17 cellular contexts compared by ENCODE assay signal in genomic region chr15:29670266-29670665, GRCh38.
DNase-seq lines count a peak whose midpoint lies in the region; ATAC-seq and TF ChIP-seq lines count a peak whose summit lies in the region.
"Had no signal": no experiment of that assay in that cellular context is flagged by ENCODE, and none has a peak within 500 bp of the region (broad histone marks: within the 10 kb centered on the region; RNA-seq: fewer than 3 reads in every experiment).

No MANE protein-coding gene starts in this region.

- no peak for TF ChIP-seq POLR2A in transverse colon (IDR thresholded peaks at IDR 0.05)

- ATAC-seq in GM19395 (IDR thresholded peaks at IDR 0.05; ENCODE audit: unreplicated experiment) (no peak), GM19023 (IDR thresholded peaks at IDR 0.05; ENCODE audit: unreplicated experiment) (no peak)

- peaks cover 8 to 22% of the 10 kb centered on the region in 2 donors for H3K4me1 ChIP-seq in mucosa of rectum (ENCODE audit: control insufficient read depth in 2 of 2, insufficient read depth in 2 of 2, low read length in 2 of 2)
- H3K4me1 ChIP-seq in transverse colon, result peaks cover 0 to 34% (median 17%) of the 10 kb centered on the region in 4 donors

- TF ChIP-seq EP300 in transverse colon (IDR thresholded peaks at IDR 0.05; ENCODE audit: low read depth), result no peak

- TF ChIP-seq CTCF in brain microvascular endothelial cell (IDR thresholded peaks at IDR 0.05; ENCODE audit: low read depth, low read length, missing control alignments), result no peak
- TF ChIP-seq CTCF in transverse colon (IDR thresholded peaks at IDR 0.05), result no peak

- peak overlapping the region; percentile 86 for H3K27ac ChIP-seq in brain microvascular endothelial cell
- peak overlapping the region; percentile 50 to 69 for H3K27ac ChIP-seq in mucosa of rectum (ENCODE audit: low read depth in 2 of 2, low read length in 2 of 2)
- peak overlapping the region in 3 of 4 donors; percentile 57 to 62 (median 57) for H3K27ac ChIP-seq in transverse colon
- H3K27ac ChIP-seq: suprapubic skin had no signal

- DNase-seq in HT-29 (ENCODE audit: low spot score) (peak; percentile 34), brain microvascular endothelial cell (no peak), transverse colon (no peak), HPDE6-E6E7 (ENCODE audit: extremely low spot score) (no peak)
- DNase-seq: activated B cell treated with CpG ODN at 0.5 μM for 24 hours; C1 segment of cervical spinal cord; DND-41; KG1; NCI-H1092 treated with DMSO at 0.1 percent for 48 hours; NCI-H82; nephron progenitor cell; stimulated activated CD4-positive, alpha-beta T cell treated with anti-CD3 and anti-CD28 coated beads, Interleukin-4, amount 100 ng/mL, for 1 hour; T-helper 1 cell had no signal

- in situ Hi-C loops in brain microvascular endothelial cell (cut with HindIII; ENCODE audit: low pct_ligation_motif_present, low sequenced_read_pairs), result no loop called here
- in situ Hi-C loops in transverse colon (cut with MboI; ENCODE audit: low pct_ligation_motif_present in 1 of 4, low pct_unique_long_range_greater_than_20kb in 1 of 4, low sequenced_read_pairs in 3 of 4), result loop anchor here in 2 of 4 donors (25.0 kb wide), 2 partner anchors 267 to 392 kb away; no protein-coding TSS in a partner anchor

- H3K4me3 ChIP-seq in brain microvascular endothelial cell (ENCODE audit: low read depth, low read length) (no peak overlapping the region), mucosa of rectum (ENCODE audit: low read length in 2 of 2) (no peak overlapping the region), transverse colon (no peak overlapping the region)
- H3K4me3 ChIP-seq: suprapubic skin had no signal

- no peaks in the 10 kb centered on the region for H3K27me3 ChIP-seq in brain microvascular endothelial cell (replicated peaks)
- H3K27me3 ChIP-seq in mucosa of rectum (ENCODE audit: control insufficient read depth in 2 of 2, insufficient read depth in 2 of 2, low read length in 2 of 2), result no peaks in the 10 kb centered on the region
- H3K27me3 ChIP-seq in transverse colon, result peaks cover 9% of the 10 kb centered on the region

- peak overlapping the region in 1 of 2 donors; percentile 33 for H3K9ac ChIP-seq in mucosa of rectum (ENCODE audit: low read depth in 1 of 2, low read length in 2 of 2)

- H3K36me3 ChIP-seq in brain microvascular endothelial cell (replicated peaks) (no peaks in the 10 kb centered on the region), mucosa of rectum (ENCODE audit: control insufficient read depth in 2 of 2, insufficient read depth in 2 of 2, low read length in 2 of 2) (no peaks in the 10 kb centered on the region), transverse colon (no peaks in the 10 kb centered on the region)
- H3K36me3 ChIP-seq: suprapubic skin had no signal

- H3K9me3 ChIP-seq in mucosa of rectum (ENCODE audit: control insufficient read depth in 2 of 2, low read length in 2 of 2) (no peaks in the 10 kb centered on the region), transverse colon (no peaks in the 10 kb centered on the region)
- H3K9me3 ChIP-seq: suprapubic skin had no signal

- WGBS in transverse colon (ENCODE audit: low coverage in 1 of 2), 2 donors, result 68 to 69% methylated on average over 4 to 8 of the region's 8 CpGs

- intact Hi-C loops in transverse colon (cut with DNase I; ENCODE audit: low total_unique reads), result no loop called here
